In genomic region chr5:38077652-38078051, GRCh38 we compare ENCODE assay signal across 19 cellular contexts.
"Had no signal": no experiment of that assay in that cellular context is flagged by ENCODE, and none has a peak within 500 bp of the region (broad histone marks: within the 10 kb centered on the region; RNA-seq: fewer than 3 reads in every experiment).

No MANE protein-coding gene starts in this region.

- H3K27ac Mint-ChIP-seq: naive thymus-derived CD4-positive, alpha-beta T cell; nephron; stimulated activated effector memory CD8-positive, alpha-beta T cell treated with anti-CD3 and anti-CD28 coated beads, Interleukin-12 subunit alpha, Interleukin-12 subunit beta, amount 100 ng/mL, for 72 hours; type B pancreatic cell had no signal

- H3K4me3 Mint-ChIP-seq: naive thymus-derived CD4-positive, alpha-beta T cell; nephron; stimulated activated effector memory CD8-positive, alpha-beta T cell treated with anti-CD3 and anti-CD28 coated beads, Interleukin-12 subunit alpha, Interleukin-12 subunit beta, amount 100 ng/mL, for 72 hours; type B pancreatic cell had no signal

- H3K36me3 Mint-ChIP-seq: naive thymus-derived CD4-positive, alpha-beta T cell; stimulated activated effector memory CD8-positive, alpha-beta T cell treated with anti-CD3 and anti-CD28 coated beads, Interleukin-12 subunit alpha, Interleukin-12 subunit beta, amount 100 ng/mL, for 72 hours; type B pancreatic cell had no signal

- H3K4me3 ChIP-seq: left lung, prostate gland, right atrium auricular region, stomach, thyroid gland had no signal

- H3K4me1 ChIP-seq: left lung, prostate gland, right atrium auricular region, stomach, thyroid gland had no signal

- H3K27me3 ChIP-seq: left lung, right atrium auricular region, stomach, thyroid gland had no signal

- FAIRE-seq: frontal cortex, kidney had no signal

- H3K27ac ChIP-seq: left lung, prostate gland, right atrium auricular region, stomach, thyroid gland had no signal

- H3K36me3 ChIP-seq: left lung, prostate gland, right atrium auricular region, stomach, thyroid gland had no signal

- H3K9me3 ChIP-seq: left lung, prostate gland, right atrium auricular region, stomach, thyroid gland had no signal

- H3K9me3 Mint-ChIP-seq: nephron; stimulated activated effector memory CD8-positive, alpha-beta T cell treated with anti-CD3 and anti-CD28 coated beads, Interleukin-12 subunit alpha, Interleukin-12 subunit beta, amount 100 ng/mL, for 72 hours; type B pancreatic cell had no signal

- H3K4me1 Mint-ChIP-seq: naive thymus-derived CD4-positive, alpha-beta T cell; nephron; stimulated activated effector memory CD8-positive, alpha-beta T cell treated with anti-CD3 and anti-CD28 coated beads, Interleukin-12 subunit alpha, Interleukin-12 subunit beta, amount 100 ng/mL, for 72 hours had no signal

- DNase-seq: cortex of kidney; kidney; left lung; mesendoderm; midbrain; naive thymus-derived CD4-positive, alpha-beta T cell; nucleus accumbens; stimulated activated CD4-positive, alpha-beta T cell treated with anti-CD3 and anti-CD28 coated beads, Interleukin-2, amount 100 ng/mL, for 24 hours; stimulated activated CD4-positive, alpha-beta T cell treated with anti-CD3 and anti-CD28 coated beads, Interleukin-4, amount 100 ng/mL, for 24 hours; stimulated activated naive CD4-positive, alpha-beta T cell treated with Interleukin-2 at 50 U/mL for 16 hours; stomach; thyroid gland had no signal

- ATAC-seq: left lung; naive thymus-derived CD4-positive, alpha-beta T cell; sciatic nerve; stimulated activated effector memory CD8-positive, alpha-beta T cell treated with anti-CD3 and anti-CD28 coated beads, Interleukin-12 subunit alpha, Interleukin-12 subunit beta, amount 100 ng/mL, for 72 hours had no signal
